ENCODE assay signal across 17 cellular contexts in the genomic region with DNA sequence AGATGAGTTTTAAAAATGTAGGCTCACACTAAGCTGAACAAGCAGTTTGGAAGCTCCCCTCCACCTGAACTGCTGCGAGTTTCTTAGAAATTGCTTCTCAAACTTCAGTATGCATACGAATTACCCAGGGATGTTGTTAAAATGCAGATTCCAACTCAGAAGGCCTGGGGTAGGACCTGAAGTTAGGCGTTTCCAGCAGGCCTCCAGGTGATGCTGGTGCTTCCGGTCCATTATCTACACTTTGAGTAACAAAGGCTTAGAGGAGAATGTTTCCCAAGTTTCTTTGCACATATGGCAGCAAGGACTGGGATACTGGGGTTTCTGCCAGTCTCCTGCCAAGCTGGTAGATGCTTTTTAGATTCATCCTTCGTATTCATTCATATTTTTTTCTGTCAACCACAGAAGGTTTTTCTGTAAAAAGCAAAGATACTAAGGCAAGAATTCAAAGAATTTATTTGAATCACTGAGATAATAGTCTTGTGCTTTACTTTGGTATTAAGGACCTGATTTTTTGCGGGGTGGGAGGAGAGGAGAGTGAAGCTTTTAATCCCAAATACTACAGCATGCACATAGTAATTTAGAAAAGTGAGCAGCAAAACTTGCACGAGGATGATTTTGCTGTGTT.
DNase-seq lines count a peak whose midpoint lies in the region; ATAC-seq and TF ChIP-seq lines count a peak whose summit lies in the region.
"Had no signal": no experiment of that assay in that cellular context is flagged by ENCODE, and none has a peak within 500 bp of the region (broad histone marks: within the 10 kb centered on the region; RNA-seq: fewer than 3 reads in every experiment).

No MANE protein-coding gene starts in this region.

- H3K4me2 ChIP-seq in H9 (ENCODE audit: insufficient read depth, insufficient read length, low read length) (no peak overlapping the region), OCI-LY7 (ENCODE audit: low read length) (no peak overlapping the region)
- H3K4me2 ChIP-seq: SK-N-SH had no signal

- no peak overlapping the region for H3K4ac ChIP-seq in H9 (ENCODE audit: low read depth, low read length)

- H3K4me1 ChIP-seq in H9 (ENCODE audit: insufficient read depth, low read length) (peaks cover 12% of the 10 kb centered on the region), OCI-LY7 (ENCODE audit: insufficient read depth, low read length, poor library complexity, severe bottlenecking) (no peaks in the 10 kb centered on the region), transverse colon (peaks cover 0 to 1% (median 0%) of the 10 kb centered on the region in 4 donors)

- H3K36me3 Mint-ChIP-seq in H9 (ENCODE audit: insufficient read depth in 1 of 3, low read depth in 3 of 3) (peaks cover 8 to 17% (median 12%) of the 10 kb centered on the region in 3 experiments; a peak in 6 of 7 replicates), chondrocyte (ENCODE audit: low read depth) (peaks cover 2% of the 10 kb centered on the region), mesothelial cell of epicardium (peaks cover 3% of the 10 kb centered on the region)

- peaks cover 17 to 20% of the 10 kb centered on the region in 2 experiments for H3K4me1 Mint-ChIP-seq in H9
- H3K4me1 Mint-ChIP-seq in chondrocyte (ENCODE audit: low read depth): peaks cover 55% of the 10 kb centered on the region
- peaks cover 7% of the 10 kb centered on the region for H3K4me1 Mint-ChIP-seq in mesothelial cell of epicardium

- H4K91ac ChIP-seq in H9 (ENCODE audit: insufficient read length, low read depth, low read length): no peak overlapping the region

- H3K79me1 ChIP-seq in H9 (ENCODE audit: insufficient read depth, low read depth, low read length, poor library complexity, severe bottlenecking): no peaks in the 10 kb centered on the region

- no peak overlapping the region for H3K14ac ChIP-seq in H9 (ENCODE audit: insufficient read depth, low read length)

- peaks cover 12 to 20% of the 10 kb centered on the region in 2 experiments; a peak in 4 of 5 replicates for H3K9me3 Mint-ChIP-seq in H9
- peaks cover 22% of the 10 kb centered on the region for H3K9me3 Mint-ChIP-seq in chondrocyte (ENCODE audit: low read depth)
- H3K9me3 Mint-ChIP-seq in mesothelial cell of epicardium: peaks cover 22% of the 10 kb centered on the region

- H2BK120ac ChIP-seq in H9 (ENCODE audit: low read depth, low read length, poor library complexity, severe bottlenecking): no peak overlapping the region

- no CpG with 5 or more reads among the region's 7 CpGs for WGBS in H9 (ENCODE audit: extremely low coverage, insufficient read length, low lambda C conversion rate)
- WGBS in transverse colon (ENCODE audit: low coverage in 1 of 2), 2 donors: 81 to 93% methylated on average over 6 to 7 of the region's 7 CpGs

- H3K9me3 ChIP-seq in H9 (ENCODE audit: control insufficient read depth, low read depth, low read length) (peaks cover 10% of the 10 kb centered on the region), OCI-LY7 (ENCODE audit: low read length) (no peaks in the 10 kb centered on the region), transverse colon (peaks cover 0 to 7% of the 10 kb centered on the region in 2 donors)
- H3K9me3 ChIP-seq: SK-N-SH had no signal

- CTCF ChIA-PET in OCI-LY7 (lab: Charles Lee; ENCODE audit: unreplicated experiment): no interaction called here

- H4K20me1 ChIP-seq in H9 (ENCODE audit: control insufficient read depth, insufficient read depth, insufficient read length): no peaks in the 10 kb centered on the region
- H4K20me1 ChIP-seq in OCI-LY7 (ENCODE audit: insufficient read depth, low read length): no peaks in the 10 kb centered on the region

- H2AFZ ChIP-seq in H9 (ENCODE audit: low read length) (no peak overlapping the region), OCI-LY7 (ENCODE audit: low read length) (no peak overlapping the region)

- no TSS peak for BruUV-seq in OCI-LY7 (replicated peaks; lab: Mats Ljungman, UMichigan)

- H3K27ac ChIP-seq in H9 (ENCODE audit: insufficient read length, low read depth, low read length) (peak overlapping the region; percentile 56), OCI-LY7 (ENCODE audit: low read depth, low read length, poor library complexity, severe bottlenecking) (no peak overlapping the region), transverse colon (no peak overlapping the region)
- H3K27ac ChIP-seq: C4-2B had no signal

- H3K27ac Mint-ChIP-seq in H9 (peak overlapping the region; percentile 54 to 82 (median 55); a peak in 6 of 7 replicates), chondrocyte (ENCODE audit: unreplicated experiment) (peak overlapping the region; percentile 59), mesothelial cell of epicardium (peak overlapping the region; percentile 0)

- POLR2A ChIA-PET in OCI-LY7 (lab: Charles Lee): no interaction called here

- no peak overlapping the region for H2BK15ac ChIP-seq in H9 (ENCODE audit: low read depth, low read length)

- H3K9ac ChIP-seq in H9 (ENCODE audit: extremely low read depth, insufficient read length, low read length): no peak overlapping the region
- H3K9ac ChIP-seq: SK-N-SH had no signal

- no peak for TF ChIP-seq EP300 in transverse colon (IDR thresholded peaks at IDR 0.05; ENCODE audit: low read depth)

- TF ChIP-seq CTCF in AG10803 (conservative IDR thresholded peaks at IDR 0.05; ENCODE audit: low read length) (no peak), H9 (conservative IDR thresholded peaks at IDR 0.05) (no peak), chondrocyte (IDR thresholded peaks at IDR 0.05) (no peak), mesothelial cell of epicardium (IDR thresholded peaks at IDR 0.05; ENCODE audit: unreplicated experiment) (no peak), OCI-LY7 (conservative IDR thresholded peaks at IDR 0.05; ENCODE audit: low read length) (no peak), transverse colon (IDR thresholded peaks at IDR 0.05) (no peak)

- no peak overlapping the region for H4K5ac ChIP-seq in H9 (ENCODE audit: insufficient read length, low read depth, low read length)

- in situ Hi-C loops in transverse colon (cut with MboI; ENCODE audit: low pct_ligation_motif_present in 1 of 4, low pct_unique_long_range_greater_than_20kb in 1 of 4, low sequenced_read_pairs in 3 of 4): no loop called here

- no peak overlapping the region for H4K8ac ChIP-seq in H9 (replicated peaks; ENCODE audit: insufficient read length, low read depth, low read length)

- H3K79me2 ChIP-seq in H9 (ENCODE audit: insufficient read depth, low read length) (no peaks in the 10 kb centered on the region; the same call in 1 of the 2 replicates), OCI-LY7 (ENCODE audit: insufficient read depth, low read depth, low read length) (no peaks in the 10 kb centered on the region)

- DNase-seq in AG10803 (ENCODE audit: low read depth): peak; percentile 55
- no peak for DNase-seq in H9
- DNase-seq in chondrocyte (ENCODE audit: low spot score): no peak
- DNase-seq in mesothelial cell of epicardium (ENCODE audit: low spot score in 2 of 2, unreplicated experiment in 2 of 2): no peak
- DNase-seq in OCI-LY7 (ENCODE audit: low spot score): no peak
- DNase-seq in transverse colon: no peak
- DNase-seq in NCI-H82 treated with DMSO at 0.1 percent for 48 hours (lab: John Stamatoyannopoulos, UW; ENCODE audit: unreplicated experiment): no peak
- DNase-seq: DMS79, GF-D8, HCEC 1CT, NCI-H1048, NCI-H69, Right ventricle myocardium superior, SK-N-SH, T-helper 1 cell had no signal

- no peaks in the 10 kb centered on the region for H3K9me2 ChIP-seq in OCI-LY7 (ENCODE audit: insufficient read depth, low read length)
- H3K9me2 ChIP-seq: SK-N-SH had no signal

- no peak overlapping the region for H2BK5ac ChIP-seq in H9 (ENCODE audit: insufficient read length, low read length)

- H3K4me3 ChIP-seq in AG10803 (ENCODE audit: low read length) (no peak overlapping the region), OCI-LY7 (ENCODE audit: low read depth, low read length, poor library complexity, severe bottlenecking) (no peak overlapping the region), transverse colon (no peak overlapping the region)

- ATAC-seq in HG02678 (IDR thresholded peaks at IDR 0.05; ENCODE audit: unreplicated experiment): no peak

- no peak overlapping the region for H3K56ac ChIP-seq in H9 (ENCODE audit: insufficient read length, low read depth, low read length)

- intact Hi-C loops in OCI-LY7 (cut with micrococcal nuclease; ENCODE audit: unreplicated experiment): no loop called here
- intact Hi-C loops in transverse colon (cut with DNase I; ENCODE audit: low total_unique reads): no loop called here

- no peak overlapping the region for H2BK12ac ChIP-seq in H9 (ENCODE audit: insufficient read length, low read depth, low read length)

- no peaks in the 10 kb centered on the region for H3K36me3 ChIP-seq in OCI-LY7 (ENCODE audit: insufficient read depth, low read length)
- H3K36me3 ChIP-seq in transverse colon: no peaks in the 10 kb centered on the region

- H3K23me2 ChIP-seq in H9 (ENCODE audit: insufficient read length, low read depth, low read length, poor library complexity, severe bottlenecking): no peaks in the 10 kb centered on the region

- no peak overlapping the region for H3K23ac ChIP-seq in H9 (ENCODE audit: insufficient read length, low read depth, low read length)

- H2AK5ac ChIP-seq in H9 (ENCODE audit: insufficient read length, low read length): no peak overlapping the region

- H3K27me3 ChIP-seq in H9 (ENCODE audit: insufficient read depth, low read length) (no peaks in the 10 kb centered on the region), transverse colon (no peaks in the 10 kb centered on the region)

- no peak overlapping the region for H2BK20ac ChIP-seq in H9 (ENCODE audit: low read depth, low read length, poor library complexity, severe bottlenecking)

- TF ChIP-seq POLR2A in transverse colon (IDR thresholded peaks at IDR 0.05): no peak

- no peak overlapping the region for H3T11ph ChIP-seq in H9 (ENCODE audit: low read length)

- H3K27me3 Mint-ChIP-seq in H9 (ENCODE audit: low read depth): no peaks in the 10 kb centered on the region; the same call in 1 of the 2 replicates
- H3K27me3 Mint-ChIP-seq in chondrocyte (ENCODE audit: low read depth): no peaks in the 10 kb centered on the region
- H3K27me3 Mint-ChIP-seq in mesothelial cell of epicardium (ENCODE audit: low read depth): no peaks in the 10 kb centered on the region

- no peak overlapping the region for H3K18ac ChIP-seq in H9 (ENCODE audit: insufficient read length, low read depth, low read length)

- H3K4me3 Mint-ChIP-seq in H9 (no peak overlapping the region), chondrocyte (ENCODE audit: unreplicated experiment) (no peak overlapping the region), mesothelial cell of epicardium (no peak overlapping the region)

Comparison
In these comparisons a context has a peak if more than half of its experiments do, and no peak if none do; other contexts are left out.
1. H3K27ac Mint-ChIP-seq: peak in every context shown above with its lines; median percentile 59 in chondrocyte; 55 in H9; 0 in mesothelial cell of epicardium.